ENCODE assay signal across 16 cellular contexts in genomic region chr12:111066744-111067437, GRCh38. TPM values are rescaled to one million over a fixed set of nuclear protein-coding genes. Genes with fewer than 3 reads are reported as not detected.
DNase-seq lines count a peak whose midpoint lies in the region; ATAC-seq, FAIRE-seq and TF ChIP-seq lines count a peak whose summit lies in the region.
"Had no signal": no experiment of that assay in that cellular context is flagged by ENCODE, and none has a peak within 500 bp of the region (broad histone marks: within the 10 kb centered on the region; RNA-seq: fewer than 3 reads in every experiment).

No MANE protein-coding gene starts in this region.

- CTCF ChIA-PET in A549 (lab: Yijun Ruan, JAX), result interaction anchor here (0.6 to 2.0 kb wide), 4 partner anchors 9 to 130 kb away, joined by 3 to 7 read pairs (median 4); no protein-coding TSS in a partner anchor
- CTCF ChIA-PET in CD8-positive, alpha-beta T cell (lab: Charles Lee), result no interaction called here

- peaks cover 9% of the 10 kb centered on the region for H3K27me3 Mint-ChIP-seq in activated T-helper 1 cell treated with anti-CD3 and anti-CD28 coated beads, Interleukin-12 subunit alpha, Interleukin-12 subunit beta, Interleukin-2, Interleukin-4 antibody, amounts not matched to agents 30 ng/mL and 10 ng/mL and 1 ng/mL, durations not matched to agents 14 hours and 24 hours and 36 hours (ENCODE audit: insufficient read depth)
- no peaks in the 10 kb centered on the region for H3K27me3 Mint-ChIP-seq in CD8-positive, alpha-beta T cell (ENCODE audit: low read depth)

- TF ChIP-seq CTCF in A549 (IDR thresholded peaks at IDR 0.05) (no peak), fibroblast of mammary gland (conservative IDR thresholded peaks at IDR 0.05; ENCODE audit: control insufficient read depth, insufficient read depth, low read depth, low read length) (no peak), WERI-Rb-1 (IDR thresholded peaks at IDR 0.05; ENCODE audit: low read depth, low read length) (no peak)
- TF ChIP-seq CTCF in CD8-positive, alpha-beta T cell (IDR thresholded peaks at IDR 0.05), result no peak

- H3K4me3 ChIP-seq in A549, result no peak overlapping the region
- H3K4me3 ChIP-seq in fibroblast of mammary gland (ENCODE audit: control insufficient read depth, low read depth, low read length), result no peak overlapping the region
- H3K4me3 ChIP-seq in WERI-Rb-1 (ENCODE audit: low read depth, low read length), result no peak overlapping the region
- H3K4me3 ChIP-seq in CD8-positive, alpha-beta T cell (ENCODE audit: low read depth, low read length), result no peak overlapping the region
- H3K4me3 ChIP-seq: mucosa of descending colon, PC-9, uterus had no signal

- no peak for TF ChIP-seq RAD21 in A549 (conservative IDR thresholded peaks at IDR 0.05 in 1 of 2, IDR thresholded peaks at IDR 0.05 in 1 of 2)

- no peaks in the 10 kb centered on the region for H3K36me3 ChIP-seq in WERI-Rb-1
- H3K36me3 ChIP-seq in CD8-positive, alpha-beta T cell (ENCODE audit: insufficient read depth, low read length), result no peaks in the 10 kb centered on the region
- H3K36me3 ChIP-seq: uterus had no signal

- H3K27ac Mint-ChIP-seq in activated T-helper 1 cell treated with anti-CD3 and anti-CD28 coated beads, Interleukin-12 subunit alpha, Interleukin-12 subunit beta, Interleukin-2, Interleukin-4 antibody, amounts not matched to agents 30 ng/mL and 10 ng/mL and 1 ng/mL, durations not matched to agents 14 hours and 24 hours and 36 hours, result no peak overlapping the region
- no peak overlapping the region for H3K27ac Mint-ChIP-seq in CD8-positive, alpha-beta T cell
- H3K27ac Mint-ChIP-seq: activated naive CD4-positive, alpha-beta T cell treated with anti-CD3 and anti-CD28 coated beads for 36 hours had no signal

- H3K4me3 Mint-ChIP-seq in activated T-helper 1 cell treated with anti-CD3 and anti-CD28 coated beads, Interleukin-12 subunit alpha, Interleukin-12 subunit beta, Interleukin-2, Interleukin-4 antibody, amounts not matched to agents 30 ng/mL and 10 ng/mL and 1 ng/mL, durations not matched to agents 14 hours and 24 hours and 36 hours, result no peak overlapping the region
- H3K4me3 Mint-ChIP-seq in CD8-positive, alpha-beta T cell, result no peak overlapping the region
- H3K4me3 Mint-ChIP-seq: activated naive CD4-positive, alpha-beta T cell treated with anti-CD3 and anti-CD28 coated beads for 36 hours had no signal

- ATAC-seq in A549, result peak in 1 of 2 experiments; percentile 18; a peak in 2 of 6 replicates
- no peak for ATAC-seq in CD8-positive, alpha-beta T cell
- ATAC-seq: mucosa of descending colon had no signal

- TF ChIP-seq POLR2A in A549 (IDR thresholded peaks at IDR 0.05; ENCODE audit: low read length), result no peak

- 64% methylated on average over 5 of the region's 5 CpGs for WGBS in A549 (ENCODE audit: missing lambda C conversion rate)

- H3K36me3 Mint-ChIP-seq in activated T-helper 1 cell treated with anti-CD3 and anti-CD28 coated beads, Interleukin-12 subunit alpha, Interleukin-12 subunit beta, Interleukin-2, Interleukin-4 antibody, amounts not matched to agents 30 ng/mL and 10 ng/mL and 1 ng/mL, durations not matched to agents 14 hours and 24 hours and 36 hours (ENCODE audit: low read depth), result no peaks in the 10 kb centered on the region
- no peaks in the 10 kb centered on the region for H3K36me3 Mint-ChIP-seq in CD8-positive, alpha-beta T cell

- POLR2A ChIA-PET in A549 (lab: Yijun Ruan, JAX), result no interaction called here
- POLR2A ChIA-PET in CD8-positive, alpha-beta T cell (lab: Charles Lee), result no interaction called here

- DNase-seq in A549 (ENCODE audit: low read depth in 1 of 2, low spot score in 1 of 2), result peak; percentile 44 to 48
- DNase-seq in H4 (ENCODE audit: low spot score), result peak; percentile 30
- peak; percentile 8 for DNase-seq in RPMI7951 (ENCODE audit: low read depth)
- DNase-seq in fibroblast of mammary gland (ENCODE audit: low read depth), result peak; percentile 3
- DNase-seq in GDM1 (lab: John Stamatoyannopoulos, UW), result no peak
- no peak for DNase-seq in WERI-Rb-1
- no peak for DNase-seq in activated T-helper 1 cell treated with anti-CD3 and anti-CD28 coated beads, Interleukin-12 subunit alpha, Interleukin-12 subunit beta, Interleukin-2, Interleukin-4 antibody, amounts not matched to agents 30 ng/mL and 10 ng/mL and 1 ng/mL, durations not matched to agents 14 hours and 24 hours and 36 hours (ENCODE audit: low spot score)
- no peak for DNase-seq in CD8-positive, alpha-beta T cell
- DNase-seq: activated naive CD4-positive, alpha-beta T cell treated with anti-CD3 and anti-CD28 coated beads for 36 hours; caudate nucleus; mucosa of descending colon; NCI-H2227 treated with DMSO at 0.1 percent for 48 hours; PC-9; T-helper 9 cell; uterus had no signal

- peaks cover 39% of the 10 kb centered on the region for H3K4me1 ChIP-seq in A549
- H3K4me1 ChIP-seq in CD8-positive, alpha-beta T cell (ENCODE audit: insufficient read depth, low read length), result peaks cover 12% of the 10 kb centered on the region
- H3K4me1 ChIP-seq: parathyroid adenoma, uterus had no signal

- peaks cover 5% of the 10 kb centered on the region for H3K4me1 Mint-ChIP-seq in activated T-helper 1 cell treated with anti-CD3 and anti-CD28 coated beads, Interleukin-12 subunit alpha, Interleukin-12 subunit beta, Interleukin-2, Interleukin-4 antibody, amounts not matched to agents 30 ng/mL and 10 ng/mL and 1 ng/mL, durations not matched to agents 14 hours and 24 hours and 36 hours (ENCODE audit: low read depth)
- peaks cover 16% of the 10 kb centered on the region for H3K4me1 Mint-ChIP-seq in CD8-positive, alpha-beta T cell (ENCODE audit: low read depth)

- H3K9me3 ChIP-seq in A549 (peaks cover 10% of the 10 kb centered on the region; the same call in 1 of the 3 replicates), WERI-Rb-1 (ENCODE audit: severe bottlenecking) (peaks cover 2% of the 10 kb centered on the region)
- no peaks in the 10 kb centered on the region for H3K9me3 ChIP-seq in CD8-positive, alpha-beta T cell (ENCODE audit: low read length)
- H3K9me3 ChIP-seq: mucosa of descending colon, uterus had no signal

- H3K9me3 Mint-ChIP-seq in activated T-helper 1 cell treated with anti-CD3 and anti-CD28 coated beads, Interleukin-12 subunit alpha, Interleukin-12 subunit beta, Interleukin-2, Interleukin-4 antibody, amounts not matched to agents 30 ng/mL and 10 ng/mL and 1 ng/mL, durations not matched to agents 14 hours and 24 hours and 36 hours, result no peaks in the 10 kb centered on the region
- no peaks in the 10 kb centered on the region for H3K9me3 Mint-ChIP-seq in CD8-positive, alpha-beta T cell
- H3K9me3 Mint-ChIP-seq: activated naive CD4-positive, alpha-beta T cell treated with anti-CD3 and anti-CD28 coated beads for 36 hours had no signal

- H3K27ac ChIP-seq in A549, result peak overlapping the region; percentile 51 to 74; a peak in 5 of 6 replicates
- H3K27ac ChIP-seq in WERI-Rb-1, result no peak overlapping the region
- no peak overlapping the region for H3K27ac ChIP-seq in CD8-positive, alpha-beta T cell (ENCODE audit: low read depth, low read length)
- H3K27ac ChIP-seq: parathyroid adenoma, PC-9, uterus had no signal

- FAIRE-seq in A549 (lab: Jason Lieb, UNC), result no peak

- intact Hi-C loops in activated T-helper 1 cell treated with anti-CD3 and anti-CD28 coated beads, Interleukin-12 subunit alpha, Interleukin-12 subunit beta, Interleukin-2, Interleukin-4 antibody, amounts not matched to agents 30 ng/mL and 10 ng/mL and 1 ng/mL, durations not matched to agents 14 hours and 24 hours and 36 hours (cut with micrococcal nuclease), result no loop called here
- intact Hi-C loops in CD8-positive, alpha-beta T cell (cut with DNase I, micrococcal nuclease), result no loop called here

- TF ChIP-seq EP300 in A549 (IDR thresholded peaks at IDR 0.05), result no peak

- no peaks in the 10 kb centered on the region for H3K27me3 ChIP-seq in WERI-Rb-1 (ENCODE audit: insufficient read depth, low read depth, severe bottlenecking)
- H3K27me3 ChIP-seq in CD8-positive, alpha-beta T cell (ENCODE audit: insufficient read depth, low read length), result no peaks in the 10 kb centered on the region
- H3K27me3 ChIP-seq: uterus had no signal

- H3K4me2 ChIP-seq in A549, result 0 out of 3 replicates have a peak overlapping the region, but pooled peaks have one; percentile 13
- H3K4me2 ChIP-seq: PC-9 had no signal

TF ChIP-seq in A549, 52 proteins besides CTCF, POLR2A, EP300 and RAD21:
- TF ChIP-seq HEYL (CRISPR knock-in tag; IDR thresholded peaks at IDR 0.05) (no peak), CHD4 (IDR thresholded peaks at IDR 0.05; ENCODE audit: borderline replicate concordance) (no peak), USF2 (IDR thresholded peaks at IDR 0.05) (peak; percentile 87), PHF8 (IDR thresholded peaks at IDR 0.05; ENCODE audit: borderline replicate concordance, low read depth) (no peak), BCL3 (IDR thresholded peaks at IDR 0.05) (no peak)

RNA-seq across cellular contexts. Expression of gene CUX2, which starts 32.9 kb away (rescaled TPM):
- polyA plus RNA-seq in A549 (2011; rRNA removed) (0.04 and 0.06 TPM in 2 replicates), A549 (2017; fragmentation: RNase III; extraction: RNeasy Plus Mini Kit Qiagen cat#74134 plus additional on column Dnase treatment) (0.04 to 0.07 TPM (median 0.04 TPM) in 3 replicates)
- polyA plus RNA-seq in A549 (2012; cell fraction: cytosol; rRNA removed), result 0.03 and 0.04 TPM in 2 replicates
- 0.02 and 0.05 TPM in 2 replicates for polyA plus RNA-seq in A549 (2012; cell fraction: nucleus; rRNA removed)
- 0.04 and 0.10 TPM in 2 replicates for polyA minus RNA-seq in A549 (2011; rRNA and poly(A)+ RNA removed)
- total RNA-seq in H4 (2014; rRNA removed; shearing (Covaris generic)), result 0.15 TPM in 1 of 2 replicates, not detected in the other
- not detected in 2 replicates for total RNA-seq in RPMI7951 (2014; rRNA removed; shearing (Covaris generic))
- total RNA-seq in activated T-helper 1 cell treated with anti-CD3 and anti-CD28 coated beads, Interleukin-12 subunit alpha, Interleukin-12 subunit beta, Interleukin-2, Interleukin-4 antibody, amounts not matched to agents 30 ng/mL and 10 ng/mL and 1 ng/mL, durations not matched to agents 14 hours and 24 hours and 36 hours, result not detected in 2 replicates
- total RNA-seq in CD8-positive, alpha-beta T cell, result under 1 TPM; 0.14 to 0.19 TPM
- total RNA-seq: PC-9 had no signal

Comparison
In these comparisons a context has a peak if more than half of its experiments do, and no peak if none do; other contexts are left out.
1. DNase-seq: peak in A549 (2 of 2), H4 (single experiment), RPMI7951 (single experiment) and fibroblast of mammary gland (single experiment); none in GDM1 (single experiment), WERI-Rb-1 (single experiment), activated T-helper 1 cell treated with anti-CD3 and anti-CD28 coated beads, Interleukin-12 subunit alpha, Interleukin-12 subunit beta, Interleukin-2, Interleukin-4 antibody, amounts not matched to agents 30 ng/mL and 10 ng/mL and 1 ng/mL, durations not matched to agents 14 hours and 24 hours and 36 hours (single experiment) and CD8-positive, alpha-beta T cell (0 of 7).
2. H3K27ac ChIP-seq: peak in A549 (2 of 2); none in WERI-Rb-1 (single experiment) and CD8-positive, alpha-beta T cell (single experiment).